16 cellular contexts compared by ENCODE assay signal in genomic region chr18:22504665-22505064, GRCh38.
DNase-seq lines count a peak whose midpoint lies in the region; ATAC-seq and TF ChIP-seq lines count a peak whose summit lies in the region.
"Had no signal": no experiment of that assay in that cellular context is flagged by ENCODE, and none has a peak within 500 bp of the region (broad histone marks: within the 10 kb centered on the region; RNA-seq: fewer than 3 reads in every experiment).

No MANE protein-coding gene starts in this region.

- no peaks in the 10 kb centered on the region for H3K27me3 Mint-ChIP-seq in osteocyte (ENCODE audit: unreplicated experiment)

- H3K4me1 ChIP-seq in RWPE2 (ENCODE audit: insufficient read depth, poor library complexity, severe bottlenecking) = peaks cover 2% of the 10 kb centered on the region
- peaks cover 6% of the 10 kb centered on the region for H3K4me1 ChIP-seq in foreskin keratinocyte
- H3K4me1 ChIP-seq: HAP-1 had no signal

- no peak overlapping the region for H3K4me3 ChIP-seq in RWPE2 (ENCODE audit: severe bottlenecking)
- H3K4me3 ChIP-seq: HAP-1, sigmoid colon had no signal

- H3K27me3 ChIP-seq in RWPE2 (ENCODE audit: insufficient read depth, poor library complexity, severe bottlenecking) (no peaks in the 10 kb centered on the region), foreskin keratinocyte (no peaks in the 10 kb centered on the region)
- H3K27me3 ChIP-seq: sigmoid colon had no signal

- no peaks in the 10 kb centered on the region for H3K9me3 ChIP-seq in RWPE2 (ENCODE audit: severe bottlenecking)
- H3K9me3 ChIP-seq: HAP-1, sigmoid colon had no signal

- DNase-seq in GM04503 (ENCODE audit: low read depth) (peak; percentile 21), RWPE2 (ENCODE audit: low spot score) (no peak), foreskin keratinocyte (peak; percentile 33 to 54), osteocyte (ENCODE audit: extremely low spot score, unreplicated experiment) (no peak), activated gamma-delta T cell (lab: John Stamatoyannopoulos, UW) (no peak), NCI-H2171 treated with DMSO at 0.1 percent for 48 hours (lab: John Stamatoyannopoulos, UW) (no peak)
- DNase-seq: activated CD4-positive, CD25-positive, alpha-beta regulatory T cell treated with anti-CD3 and anti-CD28 coated beads, Interleukin-2, amount 50 U/mL, for 72 hours; activated naive CD8-positive, alpha-beta T cell treated with anti-CD3 and anti-CD28 coated beads, Interleukin-2, amount 50 U/mL, for 24 hours; foreskin melanocyte; islet precursor cell; sigmoid colon; stimulated activated naive CD8-positive, alpha-beta T cell treated with anti-CD3 and anti-CD28 coated beads, Interleukin-15, Interleukin-2, amounts not matched to agents 100 U/mL and 50 U/mL, for 24 hours had no signal

- no peaks in the 10 kb centered on the region for H3K36me3 ChIP-seq in RWPE2 (ENCODE audit: low read depth)
- H3K36me3 ChIP-seq: HAP-1, sigmoid colon had no signal

- no peak overlapping the region for H3K27ac ChIP-seq in RWPE2 (ENCODE audit: poor library complexity, severe bottlenecking)
- H3K27ac ChIP-seq in foreskin keratinocyte = no peak overlapping the region

- peak overlapping the region; percentile 78 for H3K27ac Mint-ChIP-seq in osteocyte (ENCODE audit: unreplicated experiment)
- H3K27ac Mint-ChIP-seq: activated naive CD8-positive, alpha-beta T cell treated with anti-CD3 and anti-CD28 coated beads, Interleukin-2, amount 50 U/mL, for 24 hours; natural killer cell treated with Interleukin-12 subunit alpha and Interleukin-12 subunit beta and Interleukin-15 and Interleukin-18, amount 100 ng/mL, for 72 hours had no signal

- peaks cover 8% of the 10 kb centered on the region for H3K9me3 Mint-ChIP-seq in osteocyte (ENCODE audit: unreplicated experiment)

- H3K4me1 Mint-ChIP-seq in osteocyte (ENCODE audit: unreplicated experiment) = peaks cover 25% of the 10 kb centered on the region
- H3K4me1 Mint-ChIP-seq: activated naive CD8-positive, alpha-beta T cell treated with anti-CD3 and anti-CD28 coated beads, Interleukin-2, amount 50 U/mL, for 24 hours had no signal

- peak; percentile 75 for ATAC-seq in RWPE2 (ENCODE audit: low read depth)
- peak; percentile 96 for ATAC-seq in foreskin keratinocyte
- ATAC-seq in HG02885 (IDR thresholded peaks at IDR 0.05; ENCODE audit: poor library complexity, unreplicated experiment) = no peak
- no peak for ATAC-seq in GM19023 (IDR thresholded peaks at IDR 0.05; ENCODE audit: unreplicated experiment)
- ATAC-seq: activated naive CD8-positive, alpha-beta T cell treated with anti-CD3 and anti-CD28 coated beads, Interleukin-2, amount 50 U/mL, for 24 hours; stimulated activated naive CD8-positive, alpha-beta T cell treated with anti-CD3 and anti-CD28 coated beads, Interleukin-15, Interleukin-2, amounts not matched to agents 100 U/mL and 50 U/mL, for 24 hours had no signal

- no peaks in the 10 kb centered on the region for H3K36me3 Mint-ChIP-seq in osteocyte (ENCODE audit: unreplicated experiment)
- H3K36me3 Mint-ChIP-seq: natural killer cell treated with Interleukin-12 subunit alpha and Interleukin-12 subunit beta and Interleukin-15 and Interleukin-18, amount 100 ng/mL, for 72 hours had no signal

- TF ChIP-seq CTCF in RWPE2 (IDR thresholded peaks at IDR 0.05; ENCODE audit: poor library complexity, severe bottlenecking) (no peak), foreskin keratinocyte (conservative IDR thresholded peaks at IDR 0.05) (no peak), osteocyte (IDR thresholded peaks at IDR 0.05) (no peak)

- H3K4me3 Mint-ChIP-seq in osteocyte (ENCODE audit: unreplicated experiment) = no peak overlapping the region
- H3K4me3 Mint-ChIP-seq: activated naive CD8-positive, alpha-beta T cell treated with anti-CD3 and anti-CD28 coated beads, Interleukin-2, amount 50 U/mL, for 24 hours; natural killer cell treated with Interleukin-12 subunit alpha and Interleukin-12 subunit beta and Interleukin-15 and Interleukin-18, amount 100 ng/mL, for 72 hours had no signal

Comparison
In these comparisons a context has a peak if more than half of its experiments do, and no peak if none do; other contexts are left out.
1. DNase-seq: peak in GM04503 (single experiment) and foreskin keratinocyte (2 of 2); none in RWPE2 (single experiment), osteocyte (single experiment), activated gamma-delta T cell (single experiment) and NCI-H2171 treated with DMSO at 0.1 percent for 48 hours (single experiment).
2. ATAC-seq: peak in RWPE2 (single experiment) and foreskin keratinocyte (single experiment); none in HG02885 (single experiment) and GM19023 (single experiment).